Comparison of ENCODE assay signal across 16 cellular contexts in genomic region chr14:105275267-105275946, GRCh38. TPM values are rescaled to one million over a fixed set of nuclear protein-coding genes. Genes with fewer than 3 reads are reported as not detected.
DNase-seq lines count a peak whose midpoint lies in the region; ATAC-seq, FAIRE-seq and TF ChIP-seq lines count a peak whose summit lies in the region.
"Had no signal": no experiment of that assay in that cellular context is flagged by ENCODE, and none has a peak within 500 bp of the region (broad histone marks: within the 10 kb centered on the region; RNA-seq: fewer than 3 reads in every experiment).

No MANE protein-coding gene starts in this region.

- H3K4me3 ChIP-seq in GM23248 (no peak overlapping the region), astrocyte (ENCODE audit: insufficient read depth, low read depth, low read length) (no peak overlapping the region), smooth muscle cell (no peak overlapping the region)
- H3K4me3 ChIP-seq: coronary artery, SJSA1, skin epidermis had no signal

- no peaks in the 10 kb centered on the region for H3K9me2 ChIP-seq in GM23248 (ENCODE audit: insufficient read depth)

- H3K27me3 ChIP-seq in GM23248 (replicated peaks; ENCODE audit: insufficient read depth) (no peaks in the 10 kb centered on the region), astrocyte (ENCODE audit: insufficient read depth, low read length) (no peaks in the 10 kb centered on the region), smooth muscle cell (ENCODE audit: low read depth) (no peaks in the 10 kb centered on the region)
- H3K27me3 ChIP-seq: SJSA1 had no signal

- ATAC-seq in HG03045 (IDR thresholded peaks at IDR 0.05; ENCODE audit: unreplicated experiment) (no peak), HG03159 (IDR thresholded peaks at IDR 0.05; ENCODE audit: unreplicated experiment) (no peak)

- H4K20me1 ChIP-seq in GM23248 (ENCODE audit: insufficient read depth) (no peaks in the 10 kb centered on the region), astrocyte (ENCODE audit: insufficient read depth, low read length) (peaks cover 42% of the 10 kb centered on the region), smooth muscle cell (ENCODE audit: low read depth) (peaks cover 46% of the 10 kb centered on the region)

- no peaks in the 10 kb centered on the region for H3K9me3 Mint-ChIP-seq in astrocyte (ENCODE audit: unreplicated experiment)

- H3F3A ChIP-seq in GM23248 (ENCODE audit: insufficient read depth) (no peaks in the 10 kb centered on the region), smooth muscle cell (ENCODE audit: low read depth) (no peaks in the 10 kb centered on the region)

- WGBS in GM23248 (ENCODE audit: low coverage in 1 of 2, low lambda C conversion rate in 2 of 2, missing lambda C conversion rate in 2 of 2), 2 experiments: 69 to 73% methylated on average over 14 to 16 of the region's 16 CpGs
- WGBS in smooth muscle cell (ENCODE audit: low lambda C conversion rate): 69% methylated on average over 16 of the region's 16 CpGs

- no peak overlapping the region for H3K27ac Mint-ChIP-seq in astrocyte (ENCODE audit: unreplicated experiment)

- H2AFZ ChIP-seq in GM23248: no peak overlapping the region
- H2AFZ ChIP-seq in astrocyte (ENCODE audit: low read depth, low read length): no peak overlapping the region
- H2AFZ ChIP-seq in smooth muscle cell (ENCODE audit: low read depth): no peak overlapping the region

- peaks cover 2% of the 10 kb centered on the region for H3K36me3 Mint-ChIP-seq in astrocyte (ENCODE audit: low read depth, unreplicated experiment)

- no peak overlapping the region for H3K4me3 Mint-ChIP-seq in astrocyte (ENCODE audit: unreplicated experiment)

- H3K79me2 ChIP-seq in GM23248 (ENCODE audit: insufficient read depth) (peaks cover 38% of the 10 kb centered on the region), astrocyte (ENCODE audit: insufficient read depth, low read length) (peaks cover 21% of the 10 kb centered on the region), smooth muscle cell (ENCODE audit: low read depth) (peaks cover 27% of the 10 kb centered on the region)

- H3K27ac ChIP-seq in GM23248 (no peak overlapping the region), astrocyte (ENCODE audit: low read depth, low read length) (no peak overlapping the region), smooth muscle cell (ENCODE audit: low read depth) (peak overlapping the region; percentile 32)
- H3K27ac ChIP-seq: SJSA1, skin epidermis had no signal

- H3K4me1 ChIP-seq in GM23248 (ENCODE audit: insufficient read depth): no peaks in the 10 kb centered on the region
- H3K4me1 ChIP-seq in astrocyte (ENCODE audit: insufficient read depth, low read length): no peaks in the 10 kb centered on the region
- H3K4me1 ChIP-seq in smooth muscle cell (ENCODE audit: low read depth): no peaks in the 10 kb centered on the region
- H3K4me1 ChIP-seq: SJSA1 had no signal

- no peak for FAIRE-seq in astrocyte (lab: Jason Lieb, UNC)
- FAIRE-seq in frontal cortex (lab: Jason Lieb, UNC): no peak

- no peak for TF ChIP-seq CTCF in astrocyte (IDR thresholded peaks at IDR 0.05; ENCODE audit: insufficient read depth, low read depth, low read length)
- no peak for TF ChIP-seq CTCF in smooth muscle cell (IDR thresholded peaks at IDR 0.05; ENCODE audit: borderline replicate concordance, insufficient read depth, poor library complexity, severe bottlenecking)

- H3K4me1 Mint-ChIP-seq in astrocyte (ENCODE audit: low read depth, unreplicated experiment): peaks cover 6% of the 10 kb centered on the region

- no peaks in the 10 kb centered on the region for H3K27me3 Mint-ChIP-seq in astrocyte (ENCODE audit: low read depth, unreplicated experiment)

- H3K36me3 ChIP-seq in GM23248 (ENCODE audit: low read depth) (no peaks in the 10 kb centered on the region), astrocyte (ENCODE audit: insufficient read depth, low read length) (no peaks in the 10 kb centered on the region), smooth muscle cell (ENCODE audit: low read depth) (no peaks in the 10 kb centered on the region)
- H3K36me3 ChIP-seq: SJSA1 had no signal

- DNase-seq in GM23248: peak; percentile 69
- DNase-seq in astrocyte (ENCODE audit: low read depth): peak; percentile 10
- peak; percentile 36 for DNase-seq in hepatic stellate cell (ENCODE audit: low spot score)
- DNase-seq in smooth muscle cell (lab: John Stamatoyannopoulos, UW; ENCODE audit: unreplicated experiment): no peak
- DNase-seq in frontal cortex (ENCODE audit: low spot score in 2 of 2): no peak
- DNase-seq in NCI-H510A (lab: John Stamatoyannopoulos, UW): no peak
- DNase-seq: activated CD4-positive, alpha-beta T cell treated with anti-CD3 and anti-CD28 coated beads for 48 hours; activated gamma-delta T cell treated with Interleukin-2 at 50 U/mL for 16 hours; NCI-H1048; NCI-H524 treated with DMSO at 0.1 percent for 48 hours; stimulated activated CD8-positive, alpha-beta memory T cell treated with anti-CD3 and anti-CD28 coated beads, Interleukin-4, amount 100 ng/mL, for 48 hours had no signal

- H3K9ac ChIP-seq in GM23248 (no peak overlapping the region), astrocyte (ENCODE audit: low read length) (no peak overlapping the region), smooth muscle cell (ENCODE audit: low read depth) (no peak overlapping the region)

- H3K9me3 ChIP-seq in GM23248 (ENCODE audit: low read depth) (no peaks in the 10 kb centered on the region), astrocyte (ENCODE audit: insufficient read depth, low read depth, low read length) (no peaks in the 10 kb centered on the region), smooth muscle cell (replicated peaks; ENCODE audit: low read depth) (no peaks in the 10 kb centered on the region)
- H3K9me3 ChIP-seq: SJSA1 had no signal

- in situ Hi-C loops in GM23248 (cut with MboI): no loop called here

- H3K4me2 ChIP-seq in GM23248 (ENCODE audit: unreplicated experiment) (no peak overlapping the region), astrocyte (ENCODE audit: low read length) (no peak overlapping the region), smooth muscle cell (no peak overlapping the region)

RNA-seq across cellular contexts. Expression of gene BRF1, which starts 25.4 kb away (rescaled TPM):
- 27.0 and 47.8 TPM in 2 replicates for total RNA-seq in GM23248 (2014; rRNA removed; shearing (Covaris generic))
- polyA plus RNA-seq in GM23248 (2016; fragmentation: Nextera tagmentation; extraction: Ambion mirVana) (10.5 and 11.0 TPM in 2 replicates), smooth muscle cell (12.5 and 20.7 TPM in 2 replicates)
- total RNA-seq in astrocyte (20.5 and 21.5 TPM in 2 replicates), smooth muscle cell (9.8 and 15.9 TPM in 2 replicates), frontal cortex (60.7 TPM)

RNA-seq across cellular contexts. Expression of gene BTBD6, which starts 27.1 kb away (rescaled TPM):
- total RNA-seq in GM23248 (2014; rRNA removed; shearing (Covaris generic)): 74.9 and 77.5 TPM in 2 replicates
- 5.3 and 5.9 TPM in 2 replicates for polyA plus RNA-seq in GM23248 (2016; fragmentation: Nextera tagmentation; extraction: Ambion mirVana)
- 23.8 and 25.1 TPM in 2 replicates for total RNA-seq in astrocyte
- 22.7 and 27.0 TPM in 2 replicates for total RNA-seq in smooth muscle cell
- polyA plus RNA-seq in smooth muscle cell: 40.3 and 41.8 TPM in 2 replicates
- total RNA-seq in frontal cortex: 52.2 TPM

RNA-seq across cellular contexts. Expression of gene PACS2, which starts 39.1 kb away (rescaled TPM):
- total RNA-seq in GM23248 (2014; rRNA removed; shearing (Covaris generic)): 36.7 and 39.7 TPM in 2 replicates
- polyA plus RNA-seq in GM23248 (2016; fragmentation: Nextera tagmentation; extraction: Ambion mirVana): 9.9 and 10.0 TPM in 2 replicates
- total RNA-seq in astrocyte: 49.7 and 51.0 TPM in 2 replicates
- 36.9 and 37.3 TPM in 2 replicates for total RNA-seq in smooth muscle cell
- polyA plus RNA-seq in smooth muscle cell: 49.1 and 57.7 TPM in 2 replicates
- 73.0 TPM for total RNA-seq in frontal cortex

Comparison
In these comparisons a context has a peak if more than half of its experiments do, and no peak if none do; other contexts are left out.
1. DNase-seq: peak in GM23248 (single experiment), astrocyte (single experiment) and hepatic stellate cell (single experiment); none in smooth muscle cell (single experiment), frontal cortex (0 of 2) and NCI-H510A (single experiment).